Comparison of ENCODE assay signal across 1 cellular context in the genomic region with DNA sequence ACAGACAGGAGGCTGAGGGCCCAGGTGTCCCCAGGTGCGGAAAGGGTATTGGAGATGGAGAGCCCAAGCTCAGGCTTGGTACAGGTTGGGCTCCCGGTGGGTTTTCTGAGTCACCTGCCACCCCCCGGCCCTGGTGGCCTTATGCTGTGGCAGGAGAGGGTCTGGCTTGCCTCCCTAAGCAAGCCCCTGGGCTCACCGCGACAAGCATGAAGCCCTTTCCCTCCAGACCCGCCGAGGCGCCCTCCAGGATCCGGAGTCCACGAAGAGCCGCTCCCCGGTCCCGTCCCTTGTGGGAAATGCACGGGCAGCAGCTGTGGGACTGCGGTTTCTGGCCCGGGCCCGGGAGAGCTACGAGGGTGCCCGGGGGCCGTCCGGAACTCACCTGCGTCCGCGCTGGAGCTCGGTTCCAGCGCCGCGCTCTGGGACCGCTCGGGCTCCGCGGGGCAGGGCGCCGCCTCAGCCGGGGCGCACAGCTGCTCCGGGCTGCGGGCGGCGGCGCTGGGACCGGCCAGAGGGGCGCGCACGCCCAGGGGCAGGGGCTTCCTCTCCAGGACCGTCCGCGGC.
TF ChIP-seq lines count a peak whose summit lies in the region.

No MANE protein-coding gene starts in this region.

TF ChIP-seq in GM23338, 12 proteins besides CTCF, POLR2A, EP300 and RAD21 (continued from another document):
- TF ChIP-seq, protein P1, sequence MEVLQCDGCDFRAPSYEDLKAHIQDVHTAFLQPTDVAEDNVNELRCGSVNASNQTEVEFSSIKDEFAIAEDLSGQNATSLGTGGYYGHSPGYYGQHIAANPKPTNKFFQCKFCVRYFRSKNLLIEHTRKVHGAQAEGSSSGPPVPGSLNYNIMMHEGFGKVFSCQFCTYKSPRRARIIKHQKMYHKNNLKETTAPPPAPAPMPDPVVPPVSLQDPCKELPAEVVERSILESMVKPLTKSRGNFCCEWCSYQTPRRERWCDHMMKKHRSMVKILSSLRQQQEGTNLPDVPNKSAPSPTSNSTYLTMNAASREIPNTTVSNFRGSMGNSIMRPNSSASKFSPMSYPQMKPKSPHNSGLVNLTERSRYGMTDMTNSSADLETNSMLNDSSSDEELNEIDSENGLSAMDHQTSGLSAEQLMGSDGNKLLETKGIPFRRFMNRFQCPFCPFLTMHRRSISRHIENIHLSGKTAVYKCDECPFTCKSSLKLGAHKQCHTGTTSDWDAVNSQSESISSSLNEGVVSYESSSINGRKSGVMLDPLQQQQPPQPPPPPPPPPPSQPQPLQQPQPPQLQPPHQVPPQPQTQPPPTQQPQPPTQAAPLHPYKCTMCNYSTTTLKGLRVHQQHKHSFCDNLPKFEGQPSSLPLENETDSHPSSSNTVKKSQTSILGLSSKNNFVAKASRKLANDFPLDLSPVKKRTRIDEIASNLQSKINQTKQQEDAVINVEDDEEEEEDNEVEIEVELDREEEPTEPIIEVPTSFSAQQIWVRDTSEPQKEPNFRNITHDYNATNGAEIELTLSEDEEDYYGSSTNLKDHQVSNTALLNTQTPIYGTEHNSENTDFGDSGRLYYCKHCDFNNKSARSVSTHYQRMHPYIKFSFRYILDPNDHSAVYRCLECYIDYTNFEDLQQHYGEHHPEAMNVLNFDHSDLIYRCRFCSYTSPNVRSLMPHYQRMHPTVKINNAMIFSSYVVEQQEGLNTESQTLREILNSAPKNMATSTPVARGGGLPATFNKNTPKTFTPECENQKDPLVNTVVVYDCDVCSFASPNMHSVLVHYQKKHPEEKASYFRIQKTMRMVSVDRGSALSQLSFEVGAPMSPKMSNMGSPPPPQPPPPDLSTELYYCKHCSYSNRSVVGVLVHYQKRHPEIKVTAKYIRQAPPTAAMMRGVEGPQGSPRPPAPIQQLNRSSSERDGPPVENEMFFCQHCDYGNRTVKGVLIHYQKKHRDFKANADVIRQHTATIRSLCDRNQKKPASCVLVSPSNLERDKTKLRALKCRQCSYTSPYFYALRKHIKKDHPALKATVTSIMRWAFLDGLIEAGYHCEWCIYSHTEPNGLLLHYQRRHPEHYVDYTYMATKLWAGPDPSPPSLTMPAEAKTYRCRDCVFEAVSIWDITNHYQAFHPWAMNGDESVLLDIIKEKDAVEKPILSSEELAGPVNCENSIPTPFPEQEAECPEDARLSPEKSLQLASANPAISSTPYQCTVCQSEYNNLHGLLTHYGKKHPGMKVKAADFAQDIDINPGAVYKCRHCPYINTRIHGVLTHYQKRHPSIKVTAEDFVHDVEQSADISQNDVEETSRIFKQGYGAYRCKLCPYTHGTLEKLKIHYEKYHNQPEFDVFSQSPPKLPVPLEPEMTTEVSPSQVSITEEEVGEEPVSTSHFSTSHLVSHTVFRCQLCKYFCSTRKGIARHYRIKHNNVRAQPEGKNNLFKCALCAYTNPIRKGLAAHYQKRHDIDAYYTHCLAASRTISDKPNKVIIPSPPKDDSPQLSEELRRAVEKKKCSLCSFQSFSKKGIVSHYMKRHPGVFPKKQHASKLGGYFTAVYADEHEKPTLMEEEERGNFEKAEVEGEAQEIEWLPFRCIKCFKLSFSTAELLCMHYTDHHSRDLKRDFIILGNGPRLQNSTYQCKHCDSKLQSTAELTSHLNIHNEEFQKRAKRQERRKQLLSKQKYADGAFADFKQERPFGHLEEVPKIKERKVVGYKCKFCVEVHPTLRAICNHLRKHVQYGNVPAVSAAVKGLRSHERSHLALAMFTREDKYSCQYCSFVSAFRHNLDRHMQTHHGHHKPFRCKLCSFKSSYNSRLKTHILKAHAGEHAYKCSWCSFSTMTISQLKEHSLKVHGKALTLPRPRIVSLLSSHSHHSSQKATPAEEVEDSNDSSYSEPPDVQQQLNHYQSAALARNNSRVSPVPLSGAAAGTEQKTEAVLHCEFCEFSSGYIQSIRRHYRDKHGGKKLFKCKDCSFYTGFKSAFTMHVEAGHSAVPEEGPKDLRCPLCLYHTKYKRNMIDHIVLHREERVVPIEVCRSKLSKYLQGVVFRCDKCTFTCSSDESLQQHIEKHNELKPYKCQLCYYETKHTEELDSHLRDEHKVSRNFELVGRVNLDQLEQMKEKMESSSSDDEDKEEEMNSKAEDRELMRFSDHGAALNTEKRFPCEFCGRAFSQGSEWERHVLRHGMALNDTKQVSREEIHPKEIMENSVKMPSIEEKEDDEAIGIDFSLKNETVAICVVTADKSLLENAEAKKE (CRISPR knock-in tag; IDR thresholded peaks at IDR 0.05) = no peak
- TF ChIP-seq STAT1 (IDR thresholded peaks at IDR 0.05; ENCODE audit: unreplicated experiment) (no peak), JUNB (IDR thresholded peaks at IDR 0.05; ENCODE audit: unreplicated experiment) (no peak), CREB1 (CRISPR knock-in tag; IDR thresholded peaks at IDR 0.05; ENCODE audit: low read depth) (no peak), ZNF331 (CRISPR knock-in tag; IDR thresholded peaks at IDR 0.05; ENCODE audit: low read depth) (no peak), NANOG (IDR thresholded peaks at IDR 0.05; ENCODE audit: borderline replicate concordance) (no peak), EZH2phosphoT487 (IDR thresholded peaks at IDR 0.05; ENCODE audit: unreplicated experiment) (no peak), POLR2AphosphoS5 (IDR thresholded peaks at IDR 0.05; ENCODE audit: low read depth) (no peak)
- TF ChIP-seq, protein P2, sequence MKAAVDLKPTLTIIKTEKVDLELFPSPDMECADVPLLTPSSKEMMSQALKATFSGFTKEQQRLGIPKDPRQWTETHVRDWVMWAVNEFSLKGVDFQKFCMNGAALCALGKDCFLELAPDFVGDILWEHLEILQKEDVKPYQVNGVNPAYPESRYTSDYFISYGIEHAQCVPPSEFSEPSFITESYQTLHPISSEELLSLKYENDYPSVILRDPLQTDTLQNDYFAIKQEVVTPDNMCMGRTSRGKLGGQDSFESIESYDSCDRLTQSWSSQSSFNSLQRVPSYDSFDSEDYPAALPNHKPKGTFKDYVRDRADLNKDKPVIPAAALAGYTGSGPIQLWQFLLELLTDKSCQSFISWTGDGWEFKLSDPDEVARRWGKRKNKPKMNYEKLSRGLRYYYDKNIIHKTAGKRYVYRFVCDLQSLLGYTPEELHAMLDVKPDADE (IDR thresholded peaks at IDR 0.05) = no peak
TF ChIP-seq in GM23338: peak in this region for 0.
